In the genomic region with DNA sequence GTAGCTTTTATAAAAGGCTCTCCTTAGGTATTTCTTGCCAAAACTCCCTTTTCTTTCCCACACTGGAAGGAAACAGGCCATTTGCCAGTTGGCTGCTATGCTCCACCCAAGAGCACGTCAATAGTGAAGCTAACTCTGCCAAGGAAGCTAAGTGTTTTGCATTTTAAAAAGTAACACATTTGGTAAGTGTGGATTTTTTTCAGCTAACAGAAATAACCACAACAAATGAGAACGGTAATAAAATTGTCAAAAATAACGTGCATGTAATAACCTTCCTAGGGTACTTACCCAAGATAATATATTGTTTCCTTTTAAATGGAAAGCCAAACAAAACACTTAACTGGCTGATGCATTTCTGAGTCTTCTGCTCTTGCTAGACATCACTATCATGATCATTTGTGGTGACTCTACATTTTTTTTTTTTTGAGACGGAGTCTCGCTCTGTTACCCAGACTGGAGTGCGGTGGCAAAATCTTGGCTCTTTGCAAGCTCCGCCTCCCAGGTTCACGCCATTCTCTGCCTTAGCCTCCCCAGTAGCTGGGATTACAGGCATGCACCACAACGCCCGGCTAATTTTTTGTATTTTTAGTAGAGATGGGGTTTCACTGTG, we compare ENCODE assay signal across 1 cellular context.
TF ChIP-seq lines count a peak whose summit lies in the region.

No MANE protein-coding gene starts in this region.

TF ChIP-seq in HEK293, 187 proteins besides CTCF, POLR2A, EP300 and RAD21 (continued from another document and continues in another):
- TF ChIP-seq, protein P1, sequence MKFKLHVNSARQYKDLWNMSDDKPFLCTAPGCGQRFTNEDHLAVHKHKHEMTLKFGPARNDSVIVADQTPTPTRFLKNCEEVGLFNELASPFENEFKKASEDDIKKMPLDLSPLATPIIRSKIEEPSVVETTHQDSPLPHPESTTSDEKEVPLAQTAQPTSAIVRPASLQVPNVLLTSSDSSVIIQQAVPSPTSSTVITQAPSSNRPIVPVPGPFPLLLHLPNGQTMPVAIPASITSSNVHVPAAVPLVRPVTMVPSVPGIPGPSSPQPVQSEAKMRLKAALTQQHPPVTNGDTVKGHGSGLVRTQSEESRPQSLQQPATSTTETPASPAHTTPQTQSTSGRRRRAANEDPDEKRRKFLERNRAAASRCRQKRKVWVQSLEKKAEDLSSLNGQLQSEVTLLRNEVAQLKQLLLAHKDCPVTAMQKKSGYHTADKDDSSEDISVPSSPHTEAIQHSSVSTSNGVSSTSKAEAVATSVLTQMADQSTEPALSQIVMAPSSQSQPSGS (tag by site-specific recombination; IDR thresholded peaks at IDR 0.05; ENCODE audit: low read depth) = no peak
- TF ChIP-seq ZNF223 (tag by site-specific recombination; IDR thresholded peaks at IDR 0.05) (no peak), SCRT2 (tag by site-specific recombination; IDR thresholded peaks at IDR 0.05) (no peak), HOXC10 (CRISPR knock-in tag; IDR thresholded peaks at IDR 0.05) (no peak), EGR2 (tag by site-specific recombination; IDR thresholded peaks at IDR 0.05; ENCODE audit: low read depth) (no peak), ZNF335 (tag by site-specific recombination; conservative IDR thresholded peaks at IDR 0.05) (peak; percentile 58), ZNF785 (tag by site-specific recombination; IDR thresholded peaks at IDR 0.05) (no peak), WT1 (tag by site-specific recombination; IDR thresholded peaks at IDR 0.05) (peak; percentile 85), ZNF76 (tag by site-specific recombination; IDR thresholded peaks at IDR 0.05; ENCODE audit: borderline replicate concordance, low read depth) (no peak), SP2 (tag by site-specific recombination; IDR thresholded peaks at IDR 0.05) (0 out of 2 replicates have a peak, but pooled peaks have one; percentile 19), SETDB1 (IDR thresholded peaks at IDR 0.05; ENCODE audit: insufficient read length, low read length) (no peak), ZNF112 (tag by site-specific recombination; IDR thresholded peaks at IDR 0.05) (no peak), ZNF658 (tag by site-specific recombination; IDR thresholded peaks at IDR 0.05) (no peak), ZNF433 (tag by site-specific recombination; IDR thresholded peaks at IDR 0.05; ENCODE audit: low read depth) (no peak), ZNF707 (tag by site-specific recombination; IDR thresholded peaks at IDR 0.05) (no peak), ZNF311 (tag by site-specific recombination; IDR thresholded peaks at IDR 0.05; ENCODE audit: borderline replicate concordance) (no peak), ZNF132 (tag by site-specific recombination; IDR thresholded peaks at IDR 0.05; ENCODE audit: borderline replicate concordance) (no peak)
- TF ChIP-seq, protein P2, sequence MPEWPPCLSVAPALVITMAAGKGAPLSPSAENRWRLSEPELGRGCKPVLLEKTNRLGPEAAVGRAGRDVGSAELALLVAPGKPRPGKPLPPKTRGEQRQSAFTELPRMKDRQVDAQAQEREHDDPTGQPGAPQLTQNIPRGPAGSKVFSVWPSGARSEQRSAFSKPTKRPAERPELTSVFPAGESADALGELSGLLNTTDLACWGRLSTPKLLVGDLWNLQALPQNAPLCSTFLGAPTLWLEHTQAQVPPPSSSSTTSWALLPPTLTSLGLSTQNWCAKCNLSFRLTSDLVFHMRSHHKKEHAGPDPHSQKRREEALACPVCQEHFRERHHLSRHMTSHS (tag by site-specific recombination; IDR thresholded peaks at IDR 0.05) = no peak
- TF ChIP-seq, protein P3, sequence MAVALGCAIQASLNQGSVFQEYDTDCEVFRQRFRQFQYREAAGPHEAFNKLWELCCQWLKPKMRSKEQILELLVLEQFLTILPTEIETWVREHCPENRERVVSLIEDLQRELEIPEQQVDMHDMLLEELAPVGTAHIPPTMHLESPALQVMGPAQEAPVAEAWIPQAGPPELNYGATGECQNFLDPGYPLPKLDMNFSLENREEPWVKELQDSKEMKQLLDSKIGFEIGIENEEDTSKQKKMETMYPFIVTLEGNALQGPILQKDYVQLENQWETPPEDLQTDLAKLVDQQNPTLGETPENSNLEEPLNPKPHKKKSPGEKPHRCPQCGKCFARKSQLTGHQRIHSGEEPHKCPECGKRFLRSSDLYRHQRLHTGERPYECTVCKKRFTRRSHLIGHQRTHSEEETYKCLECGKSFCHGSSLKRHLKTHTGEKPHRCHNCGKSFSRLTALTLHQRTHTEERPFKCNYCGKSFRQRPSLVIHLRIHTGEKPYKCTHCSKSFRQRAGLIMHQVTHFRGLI (tag by site-specific recombination; IDR thresholded peaks at IDR 0.05) = no peak; the same call in 1 of the 2 replicates
- TF ChIP-seq, protein P4, sequence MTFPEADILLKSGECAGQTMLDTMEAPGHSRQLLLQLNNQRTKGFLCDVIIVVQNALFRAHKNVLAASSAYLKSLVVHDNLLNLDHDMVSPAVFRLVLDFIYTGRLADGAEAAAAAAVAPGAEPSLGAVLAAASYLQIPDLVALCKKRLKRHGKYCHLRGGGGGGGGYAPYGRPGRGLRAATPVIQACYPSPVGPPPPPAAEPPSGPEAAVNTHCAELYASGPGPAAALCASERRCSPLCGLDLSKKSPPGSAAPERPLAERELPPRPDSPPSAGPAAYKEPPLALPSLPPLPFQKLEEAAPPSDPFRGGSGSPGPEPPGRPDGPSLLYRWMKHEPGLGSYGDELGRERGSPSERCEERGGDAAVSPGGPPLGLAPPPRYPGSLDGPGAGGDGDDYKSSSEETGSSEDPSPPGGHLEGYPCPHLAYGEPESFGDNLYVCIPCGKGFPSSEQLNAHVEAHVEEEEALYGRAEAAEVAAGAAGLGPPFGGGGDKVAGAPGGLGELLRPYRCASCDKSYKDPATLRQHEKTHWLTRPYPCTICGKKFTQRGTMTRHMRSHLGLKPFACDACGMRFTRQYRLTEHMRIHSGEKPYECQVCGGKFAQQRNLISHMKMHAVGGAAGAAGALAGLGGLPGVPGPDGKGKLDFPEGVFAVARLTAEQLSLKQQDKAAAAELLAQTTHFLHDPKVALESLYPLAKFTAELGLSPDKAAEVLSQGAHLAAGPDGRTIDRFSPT (tag by site-specific recombination; IDR thresholded peaks at IDR 0.05) = no peak
- TF ChIP-seq, protein P5, sequence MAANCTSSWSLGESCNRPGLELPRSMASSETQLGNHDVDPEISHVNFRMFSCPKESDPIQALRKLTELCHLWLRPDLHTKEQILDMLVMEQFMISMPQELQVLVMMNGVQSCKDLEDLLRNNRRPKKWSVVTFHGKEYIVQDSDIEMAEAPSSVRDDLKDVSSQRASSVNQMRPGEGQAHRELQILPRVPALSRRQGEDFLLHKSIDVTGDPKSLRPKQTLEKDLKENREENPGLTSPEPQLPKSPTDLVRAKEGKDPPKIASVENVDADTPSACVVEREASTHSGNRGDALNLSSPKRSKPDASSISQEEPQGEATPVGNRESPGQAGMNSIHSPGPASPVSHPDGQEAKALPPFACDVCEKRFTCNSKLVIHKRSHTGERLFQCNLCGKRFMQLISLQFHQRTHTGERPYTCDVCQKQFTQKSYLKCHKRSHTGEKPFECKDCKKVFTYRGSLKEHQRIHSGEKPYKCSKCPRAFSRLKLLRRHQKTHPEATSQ (tag by site-specific recombination; IDR thresholded peaks at IDR 0.05) = no peak
- TF ChIP-seq, protein P6, sequence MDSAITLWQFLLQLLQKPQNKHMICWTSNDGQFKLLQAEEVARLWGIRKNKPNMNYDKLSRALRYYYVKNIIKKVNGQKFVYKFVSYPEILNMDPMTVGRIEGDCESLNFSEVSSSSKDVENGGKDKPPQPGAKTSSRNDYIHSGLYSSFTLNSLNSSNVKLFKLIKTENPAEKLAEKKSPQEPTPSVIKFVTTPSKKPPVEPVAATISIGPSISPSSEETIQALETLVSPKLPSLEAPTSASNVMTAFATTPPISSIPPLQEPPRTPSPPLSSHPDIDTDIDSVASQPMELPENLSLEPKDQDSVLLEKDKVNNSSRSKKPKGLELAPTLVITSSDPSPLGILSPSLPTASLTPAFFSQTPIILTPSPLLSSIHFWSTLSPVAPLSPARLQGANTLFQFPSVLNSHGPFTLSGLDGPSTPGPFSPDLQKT (IDR thresholded peaks at IDR 0.05; ENCODE audit: borderline replicate concordance, low read depth, low read length) = no peak
- TF ChIP-seq, protein P7, sequence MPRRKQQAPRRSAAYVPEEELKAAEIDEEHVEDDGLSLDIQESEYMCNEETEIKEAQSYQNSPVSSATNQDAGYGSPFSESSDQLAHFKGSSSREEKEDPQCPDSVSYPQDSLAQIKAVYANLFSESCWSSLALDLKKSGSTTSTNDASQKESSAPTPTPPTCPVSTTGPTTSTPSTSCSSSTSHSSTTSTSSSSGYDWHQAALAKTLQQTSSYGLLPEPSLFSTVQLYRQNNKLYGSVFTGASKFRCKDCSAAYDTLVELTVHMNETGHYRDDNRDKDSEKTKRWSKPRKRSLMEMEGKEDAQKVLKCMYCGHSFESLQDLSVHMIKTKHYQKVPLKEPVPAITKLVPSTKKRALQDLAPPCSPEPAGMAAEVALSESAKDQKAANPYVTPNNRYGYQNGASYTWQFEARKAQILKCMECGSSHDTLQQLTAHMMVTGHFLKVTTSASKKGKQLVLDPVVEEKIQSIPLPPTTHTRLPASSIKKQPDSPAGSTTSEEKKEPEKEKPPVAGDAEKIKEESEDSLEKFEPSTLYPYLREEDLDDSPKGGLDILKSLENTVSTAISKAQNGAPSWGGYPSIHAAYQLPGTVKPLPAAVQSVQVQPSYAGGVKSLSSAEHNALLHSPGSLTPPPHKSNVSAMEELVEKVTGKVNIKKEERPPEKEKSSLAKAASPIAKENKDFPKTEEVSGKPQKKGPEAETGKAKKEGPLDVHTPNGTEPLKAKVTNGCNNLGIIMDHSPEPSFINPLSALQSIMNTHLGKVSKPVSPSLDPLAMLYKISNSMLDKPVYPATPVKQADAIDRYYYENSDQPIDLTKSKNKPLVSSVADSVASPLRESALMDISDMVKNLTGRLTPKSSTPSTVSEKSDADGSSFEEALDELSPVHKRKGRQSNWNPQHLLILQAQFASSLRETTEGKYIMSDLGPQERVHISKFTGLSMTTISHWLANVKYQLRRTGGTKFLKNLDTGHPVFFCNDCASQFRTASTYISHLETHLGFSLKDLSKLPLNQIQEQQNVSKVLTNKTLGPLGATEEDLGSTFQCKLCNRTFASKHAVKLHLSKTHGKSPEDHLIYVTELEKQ (tag by site-specific recombination; IDR thresholded peaks at IDR 0.05; ENCODE audit: borderline replicate concordance) = peak; percentile 42; the same call in 1 of the 2 replicates
- TF ChIP-seq, protein P8, sequence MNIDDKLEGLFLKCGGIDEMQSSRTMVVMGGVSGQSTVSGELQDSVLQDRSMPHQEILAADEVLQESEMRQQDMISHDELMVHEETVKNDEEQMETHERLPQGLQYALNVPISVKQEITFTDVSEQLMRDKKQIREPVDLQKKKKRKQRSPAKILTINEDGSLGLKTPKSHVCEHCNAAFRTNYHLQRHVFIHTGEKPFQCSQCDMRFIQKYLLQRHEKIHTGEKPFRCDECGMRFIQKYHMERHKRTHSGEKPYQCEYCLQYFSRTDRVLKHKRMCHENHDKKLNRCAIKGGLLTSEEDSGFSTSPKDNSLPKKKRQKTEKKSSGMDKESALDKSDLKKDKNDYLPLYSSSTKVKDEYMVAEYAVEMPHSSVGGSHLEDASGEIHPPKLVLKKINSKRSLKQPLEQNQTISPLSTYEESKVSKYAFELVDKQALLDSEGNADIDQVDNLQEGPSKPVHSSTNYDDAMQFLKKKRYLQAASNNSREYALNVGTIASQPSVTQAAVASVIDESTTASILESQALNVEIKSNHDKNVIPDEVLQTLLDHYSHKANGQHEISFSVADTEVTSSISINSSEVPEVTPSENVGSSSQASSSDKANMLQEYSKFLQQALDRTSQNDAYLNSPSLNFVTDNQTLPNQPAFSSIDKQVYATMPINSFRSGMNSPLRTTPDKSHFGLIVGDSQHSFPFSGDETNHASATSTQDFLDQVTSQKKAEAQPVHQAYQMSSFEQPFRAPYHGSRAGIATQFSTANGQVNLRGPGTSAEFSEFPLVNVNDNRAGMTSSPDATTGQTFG (tag by site-specific recombination; IDR thresholded peaks at IDR 0.05; ENCODE audit: borderline replicate concordance) = no peak
- TF ChIP-seq, protein P9, sequence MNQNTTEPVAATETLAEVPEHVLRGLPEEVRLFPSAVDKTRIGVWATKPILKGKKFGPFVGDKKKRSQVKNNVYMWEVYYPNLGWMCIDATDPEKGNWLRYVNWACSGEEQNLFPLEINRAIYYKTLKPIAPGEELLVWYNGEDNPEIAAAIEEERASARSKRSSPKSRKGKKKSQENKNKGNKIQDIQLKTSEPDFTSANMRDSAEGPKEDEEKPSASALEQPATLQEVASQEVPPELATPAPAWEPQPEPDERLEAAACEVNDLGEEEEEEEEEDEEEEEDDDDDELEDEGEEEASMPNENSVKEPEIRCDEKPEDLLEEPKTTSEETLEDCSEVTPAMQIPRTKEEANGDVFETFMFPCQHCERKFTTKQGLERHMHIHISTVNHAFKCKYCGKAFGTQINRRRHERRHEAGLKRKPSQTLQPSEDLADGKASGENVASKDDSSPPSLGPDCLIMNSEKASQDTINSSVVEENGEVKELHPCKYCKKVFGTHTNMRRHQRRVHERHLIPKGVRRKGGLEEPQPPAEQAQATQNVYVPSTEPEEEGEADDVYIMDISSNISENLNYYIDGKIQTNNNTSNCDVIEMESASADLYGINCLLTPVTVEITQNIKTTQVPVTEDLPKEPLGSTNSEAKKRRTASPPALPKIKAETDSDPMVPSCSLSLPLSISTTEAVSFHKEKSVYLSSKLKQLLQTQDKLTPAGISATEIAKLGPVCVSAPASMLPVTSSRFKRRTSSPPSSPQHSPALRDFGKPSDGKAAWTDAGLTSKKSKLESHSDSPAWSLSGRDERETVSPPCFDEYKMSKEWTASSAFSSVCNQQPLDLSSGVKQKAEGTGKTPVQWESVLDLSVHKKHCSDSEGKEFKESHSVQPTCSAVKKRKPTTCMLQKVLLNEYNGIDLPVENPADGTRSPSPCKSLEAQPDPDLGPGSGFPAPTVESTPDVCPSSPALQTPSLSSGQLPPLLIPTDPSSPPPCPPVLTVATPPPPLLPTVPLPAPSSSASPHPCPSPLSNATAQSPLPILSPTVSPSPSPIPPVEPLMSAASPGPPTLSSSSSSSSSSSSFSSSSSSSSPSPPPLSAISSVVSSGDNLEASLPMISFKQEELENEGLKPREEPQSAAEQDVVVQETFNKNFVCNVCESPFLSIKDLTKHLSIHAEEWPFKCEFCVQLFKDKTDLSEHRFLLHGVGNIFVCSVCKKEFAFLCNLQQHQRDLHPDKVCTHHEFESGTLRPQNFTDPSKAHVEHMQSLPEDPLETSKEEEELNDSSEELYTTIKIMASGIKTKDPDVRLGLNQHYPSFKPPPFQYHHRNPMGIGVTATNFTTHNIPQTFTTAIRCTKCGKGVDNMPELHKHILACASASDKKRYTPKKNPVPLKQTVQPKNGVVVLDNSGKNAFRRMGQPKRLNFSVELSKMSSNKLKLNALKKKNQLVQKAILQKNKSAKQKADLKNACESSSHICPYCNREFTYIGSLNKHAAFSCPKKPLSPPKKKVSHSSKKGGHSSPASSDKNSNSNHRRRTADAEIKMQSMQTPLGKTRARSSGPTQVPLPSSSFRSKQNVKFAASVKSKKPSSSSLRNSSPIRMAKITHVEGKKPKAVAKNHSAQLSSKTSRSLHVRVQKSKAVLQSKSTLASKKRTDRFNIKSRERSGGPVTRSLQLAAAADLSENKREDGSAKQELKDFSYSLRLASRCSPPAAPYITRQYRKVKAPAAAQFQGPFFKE (tag by site-specific recombination; IDR thresholded peaks at IDR 0.05; ENCODE audit: borderline replicate concordance) = no peak
- TF ChIP-seq, protein P10, sequence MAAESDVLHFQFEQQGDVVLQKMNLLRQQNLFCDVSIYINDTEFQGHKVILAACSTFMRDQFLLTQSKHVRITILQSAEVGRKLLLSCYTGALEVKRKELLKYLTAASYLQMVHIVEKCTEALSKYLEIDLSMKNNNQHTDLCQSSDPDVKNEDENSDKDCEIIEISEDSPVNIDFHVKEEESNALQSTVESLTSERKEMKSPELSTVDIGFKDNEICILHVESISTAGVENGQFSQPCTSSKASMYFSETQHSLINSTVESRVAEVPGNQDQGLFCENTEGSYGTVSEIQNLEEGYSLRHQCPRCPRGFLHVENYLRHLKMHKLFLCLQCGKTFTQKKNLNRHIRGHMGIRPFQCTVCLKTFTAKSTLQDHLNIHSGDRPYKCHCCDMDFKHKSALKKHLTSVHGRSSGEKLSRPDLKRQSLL (tag by site-specific recombination; IDR thresholded peaks at IDR 0.05) = no peak
